18 cellular contexts compared by ENCODE assay signal in genomic region chr1:7560128-7560527, GRCh38.
A peak's percentile ranks its signal among the peaks of the same experiment; 100 is the strongest.
DNase-seq lines count a peak whose midpoint lies in the region; ATAC-seq, FAIRE-seq and TF ChIP-seq lines count a peak whose summit lies in the region.
"Had no signal": no experiment of that assay in that cellular context is flagged by ENCODE, and none has a peak within 500 bp of the region (broad histone marks: within the 10 kb centered on the region; RNA-seq: fewer than 3 reads in every experiment).

No MANE protein-coding gene starts in this region.

- TF ChIP-seq CTCF in heart right ventricle (IDR thresholded peaks at IDR 0.05) (no peak), H1 (IDR thresholded peaks at IDR 0.05; ENCODE audit: control extremely low read depth in 1 of 3, insufficient read depth in 1 of 3, low read depth in 1 of 3, low read length in 3 of 3) (no peak), spleen (IDR thresholded peaks at IDR 0.05 in 8 of 11, conservative IDR thresholded peaks at IDR 0.05 in 3 of 11) (no peak), vagina (IDR thresholded peaks at IDR 0.05) (no peak)

- H2BK20ac ChIP-seq in H1 (ENCODE audit: low read length): no peak overlapping the region

- H3K36me3 ChIP-seq in heart right ventricle (no peaks in the 10 kb centered on the region), H1 (ENCODE audit: control insufficient read depth in 2 of 4, insufficient read depth in 4 of 4, low read length in 3 of 4) (no peaks in the 10 kb centered on the region), spleen (no peaks in the 10 kb centered on the region), vagina (no peaks in the 10 kb centered on the region)

- TF ChIP-seq RAD21 in H1 (IDR thresholded peaks at IDR 0.05 in 1 of 2, conservative IDR thresholded peaks at IDR 0.05 in 1 of 2; ENCODE audit: low read depth in 2 of 2, low read length in 2 of 2): no peak

- H4K5ac ChIP-seq in H1 (ENCODE audit: insufficient read length, low read depth, low read length): no peak overlapping the region

- H2BK120ac ChIP-seq in H1 (replicated peaks; ENCODE audit: low read depth, low read length): no peak overlapping the region

- no peak overlapping the region for H2BK5ac ChIP-seq in H1 (ENCODE audit: low read depth, low read length)

- DNase-seq in left cardiac atrium (peak; percentile 10), heart right ventricle (no peak), H1 (ENCODE audit: low read depth in 1 of 2, low spot score in 2 of 2) (no peak), spleen (peak; percentile 38), vagina (ENCODE audit: extremely low spot score in 2 of 2) (no peak), substantia nigra (lab: John Stamatoyannopoulos, UW) (no peak), NCI-H748 (lab: John Stamatoyannopoulos, UW; ENCODE audit: unreplicated experiment) (no peak)
- DNase-seq: ACHN; CD4-positive, alpha-beta memory T cell; DMS153; DMS79 treated with DMSO at 0.1 percent for 48 hours; EL; GM23248; H7 had no signal

- H3K4me1 ChIP-seq in heart right ventricle (peaks cover 0 to 23% (median 14%) of the 10 kb centered on the region in 9 donors), H1 (replicated peaks in 1 of 4; ENCODE audit: control insufficient read depth in 3 of 4, insufficient read depth in 4 of 4, low read length in 3 of 4) (peaks cover 0 to 1% (median 0%) of the 10 kb centered on the region in 4 experiments; a peak in 3 of 7 replicates), spleen (peaks cover 0 to 15% (median 0%) of the 10 kb centered on the region in 6 donors), vagina (no peaks in the 10 kb centered on the region)

- H4K20me1 ChIP-seq in H1 (replicated peaks in 1 of 2; ENCODE audit: control insufficient read depth in 1 of 2, insufficient read depth in 2 of 2, low read length in 2 of 2): no peaks in the 10 kb centered on the region

- H2AK5ac ChIP-seq in H1 (ENCODE audit: low read depth, low read length): no peak overlapping the region

- intact Hi-C loops in left cardiac atrium (cut with DNase I): no loop called here
- intact Hi-C loops in heart right ventricle (cut with DNase I): no loop called here
- intact Hi-C loops in spleen (cut with DNase I; ENCODE audit: low total_unique reads): no loop called here
- intact Hi-C loops in vagina (cut with DNase I): no loop called here

- no peaks in the 10 kb centered on the region for H3K27me3 ChIP-seq in heart right ventricle
- H3K27me3 ChIP-seq in H1 (replicated peaks in 1 of 4; ENCODE audit: control insufficient read depth in 3 of 4, extremely low read depth in 1 of 4, insufficient read depth in 3 of 4, low read length in 3 of 4): no peaks in the 10 kb centered on the region; a peak in 1 of 7 replicates
- H3K27me3 ChIP-seq in spleen (replicated peaks in 1 of 7): peaks cover 0 to 16% (median 0%) of the 10 kb centered on the region in 7 donors
- no peaks in the 10 kb centered on the region for H3K27me3 ChIP-seq in vagina

- H4K91ac ChIP-seq in H1 (replicated peaks; ENCODE audit: insufficient read length, low read length): no peak overlapping the region

- H2AFZ ChIP-seq in H1 (ENCODE audit: low read length): no peak overlapping the region
- H2AFZ ChIP-seq: GM23248 had no signal

- no peak overlapping the region for H3K27ac ChIP-seq in heart right ventricle
- H3K27ac ChIP-seq in H1 (ENCODE audit: low read depth, low read length): no peak overlapping the region
- H3K27ac ChIP-seq in spleen: no peak overlapping the region
- no peak overlapping the region for H3K27ac ChIP-seq in vagina
- no peak overlapping the region for H3K27ac ChIP-seq in substantia nigra (ENCODE audit: low read depth, low read length, poor library complexity, severe bottlenecking)
- H3K27ac ChIP-seq: C4-2B, GM23248 had no signal

- POLR2A ChIA-PET in H1 (lab: Charles Lee; ENCODE audit: partially characterized antibody): no interaction called here

- TF ChIP-seq POLR2A in H1 (IDR thresholded peaks at IDR 0.05; ENCODE audit: control extremely low read depth in 1 of 2, low read depth in 2 of 2, low read length in 2 of 2) (no peak), spleen (IDR thresholded peaks at IDR 0.05) (no peak), vagina (IDR thresholded peaks at IDR 0.05) (no peak)

- 100% methylated on average over 4 of the region's 4 CpGs for WGBS in heart right ventricle, 2 donors
- WGBS in H1 (ENCODE audit: extremely low coverage in 1 of 2, insufficient coverage in 1 of 2, insufficient read length in 1 of 2, insufficient replicate concordance in 2 of 2, low coverage in 1 of 2, low lambda C conversion rate in 2 of 2, missing lambda C conversion rate in 1 of 2), 2 experiments: 80% methylated on average over 3 of the region's 4 CpGs; no CpG with 5 or more reads in 1 of the 2 experiments
- WGBS in spleen, 5 donors: 67 to 95% (median 86%) methylated on average over 3 to 4 of the region's 4 CpGs

- ATAC-seq in left cardiac atrium: no peak
- ATAC-seq in heart right ventricle: no peak

- no peak overlapping the region for H2BK12ac ChIP-seq in H1 (ENCODE audit: low read depth, low read length)

- H3K9me3 ChIP-seq in heart right ventricle: no peaks in the 10 kb centered on the region
- H3K9me3 ChIP-seq in H1 (ENCODE audit: insufficient read depth in 2 of 2, low read depth in 1 of 2, low read length in 1 of 2): no peaks in the 10 kb centered on the region
- no peaks in the 10 kb centered on the region for H3K9me3 ChIP-seq in spleen
- H3K9me3 ChIP-seq in vagina: no peaks in the 10 kb centered on the region

- H3K14ac ChIP-seq in H1 (ENCODE audit: insufficient read length): no peak overlapping the region

- H3K79me2 ChIP-seq in H1 (ENCODE audit: control insufficient read depth in 1 of 2, insufficient read depth in 2 of 2, low read length in 2 of 2): no peaks in the 10 kb centered on the region

- H3K4me3 ChIP-seq in heart right ventricle (no peak overlapping the region), H1 (ENCODE audit: extremely low read depth in 1 of 4, insufficient read depth in 2 of 4, low read depth in 3 of 4, low read length in 4 of 4) (no peak overlapping the region), spleen (no peak overlapping the region), vagina (no peak overlapping the region)
- H3K4me3 ChIP-seq: GM23248 had no signal

- no peaks in the 10 kb centered on the region for H3K23me2 ChIP-seq in H1 (ENCODE audit: low read depth, low read length)

- peak overlapping the region; percentile 31; the same call in 1 of the 2 replicates for H4K8ac ChIP-seq in H1 (ENCODE audit: extremely low read depth, insufficient read depth, low read length)

- no peak overlapping the region for H3K4ac ChIP-seq in H1 (replicated peaks; ENCODE audit: insufficient read length, low read depth, low read length)

- CTCF ChIA-PET in H1 (lab: Charles Lee; ENCODE audit: partially characterized antibody): interaction anchor here (1.1 to 6.6 kb wide), 8 partner anchors 9 to 110 kb away, joined by 3 to 42 read pairs (median 6); no protein-coding TSS in a partner anchor

- H3K9ac ChIP-seq in H1 (replicated peaks in 1 of 4; ENCODE audit: extremely low read depth in 1 of 4, low read depth in 3 of 4, low read length in 3 of 4): no peak overlapping the region
- H3K9ac ChIP-seq: GM23248 had no signal

- no peak overlapping the region for H3K18ac ChIP-seq in H1 (ENCODE audit: extremely low read depth, low read length)

- no peak overlapping the region for H3K4me2 ChIP-seq in H1 (ENCODE audit: insufficient read depth in 1 of 2, low read depth in 2 of 2, low read length in 2 of 2)

- no peak for TF ChIP-seq EP300 in H1 (IDR thresholded peaks at IDR 0.05; ENCODE audit: borderline replicate concordance in 1 of 2, low read depth in 2 of 2, low read length in 2 of 2)

- H3K79me1 ChIP-seq in H1 (ENCODE audit: low read depth, low read length): no peaks in the 10 kb centered on the region

- FAIRE-seq in H1 (lab: Jason Lieb, UNC): no peak
- FAIRE-seq: D721Med, G401.6, GM12891 had no signal

- H3K23ac ChIP-seq in H1 (ENCODE audit: insufficient read length): no peak overlapping the region

- H2BK15ac ChIP-seq in H1 (ENCODE audit: low read length): no peak overlapping the region

- H3K56ac ChIP-seq in H1 (replicated peaks; ENCODE audit: insufficient read length, low read depth, low read length): no peak overlapping the region

TF ChIP-seq in H1, 55 proteins besides CTCF, POLR2A, EP300 and RAD21 (continues in another document):
- no peak for TF ChIP-seq CHD2 (IDR thresholded peaks at IDR 0.05; ENCODE audit: low read length)
- TF ChIP-seq FOSL1 (IDR thresholded peaks at IDR 0.05; ENCODE audit: insufficient read depth, low read depth, low read length): no peak
- TF ChIP-seq TEAD4 (IDR thresholded peaks at IDR 0.05; ENCODE audit: low read depth, low read length): no peak
- no peak for TF ChIP-seq KDM5A (IDR thresholded peaks at IDR 0.05; ENCODE audit: low read length)
- TF ChIP-seq SP2 (IDR thresholded peaks at IDR 0.05; ENCODE audit: low read length): no peak
- TF ChIP-seq CTBP2 (IDR thresholded peaks at IDR 0.05; ENCODE audit: borderline replicate concordance, insufficient read depth, insufficient read length, low read length): no peak
- TF ChIP-seq POU5F1 (IDR thresholded peaks at IDR 0.05; ENCODE audit: low read depth, low read length): no peak
- TF ChIP-seq, protein P1, sequence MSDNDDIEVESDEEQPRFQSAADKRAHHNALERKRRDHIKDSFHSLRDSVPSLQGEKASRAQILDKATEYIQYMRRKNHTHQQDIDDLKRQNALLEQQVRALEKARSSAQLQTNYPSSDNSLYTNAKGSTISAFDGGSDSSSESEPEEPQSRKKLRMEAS (IDR thresholded peaks at IDR 0.05): no peak

Comparison
In these comparisons a context has a peak if more than half of its experiments do, and no peak if none do; other contexts are left out.
1. DNase-seq: peak in left cardiac atrium (single experiment) and spleen (single experiment); none in heart right ventricle (0 of 2), H1 (0 of 2), vagina (0 of 2), substantia nigra (0 of 49) and NCI-H748 (single experiment).